In the genomic region with DNA sequence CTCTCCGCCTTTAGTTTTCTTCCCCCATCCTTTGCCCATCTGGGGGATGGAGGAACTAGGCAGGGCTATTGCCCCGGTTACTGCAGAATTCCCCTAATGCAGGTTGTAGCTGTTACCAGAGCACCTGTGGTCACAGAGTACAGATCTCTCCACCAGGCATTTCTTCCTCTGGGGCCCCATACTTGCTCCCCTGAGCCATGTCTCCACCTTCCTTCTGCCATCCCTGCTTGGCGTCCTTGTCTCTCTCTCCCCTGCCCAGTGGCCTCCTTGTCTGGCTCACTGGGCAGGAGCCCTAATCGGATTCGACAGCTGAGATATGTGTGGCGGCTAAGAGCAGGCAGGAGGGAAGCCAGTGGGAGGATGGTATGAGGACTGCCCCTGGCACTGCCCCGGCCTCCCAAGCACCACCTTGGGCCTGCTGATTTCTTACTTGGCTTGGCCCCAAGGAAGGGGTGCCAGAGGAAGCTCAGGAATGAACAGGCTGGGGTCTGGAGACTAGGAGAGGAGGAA, we compare ENCODE assay signal across 11 cellular contexts. TPM values are rescaled to one million over a fixed set of nuclear protein-coding genes. Genes with fewer than 3 reads are reported as not detected.
DNase-seq lines count a peak whose midpoint lies in the region; ATAC-seq, FAIRE-seq and TF ChIP-seq lines count a peak whose summit lies in the region.
"Had no signal": no experiment of that assay in that cellular context is flagged by ENCODE, and none has a peak within 500 bp of the region (broad histone marks: within the 10 kb centered on the region; RNA-seq: fewer than 3 reads in every experiment).

No MANE protein-coding gene starts in this region.

- intact Hi-C loops in activated B cell treated with CpG ODN at 0.5 μM for 24 hours (cut with micrococcal nuclease): no loop called here

- no peaks in the 10 kb centered on the region for H3K9me3 ChIP-seq in right atrium auricular region

- H3K27ac Mint-ChIP-seq in activated B cell treated with CpG ODN at 0.5 μM for 24 hours (no peak overlapping the region), T-cell (no peak overlapping the region)

- FAIRE-seq in H54 (lab: Jason Lieb, UNC): no peak

- H3K27me3 Mint-ChIP-seq in activated B cell treated with CpG ODN at 0.5 μM for 24 hours (no peaks in the 10 kb centered on the region), T-cell (no peaks in the 10 kb centered on the region)

- TF ChIP-seq CTCF in GM20000 (IDR thresholded peaks at IDR 0.05; ENCODE audit: extremely low read depth, missing control alignments): no peak
- TF ChIP-seq CTCF in activated B cell treated with CpG ODN at 0.5 μM for 24 hours (IDR thresholded peaks at IDR 0.05): no peak
- no peak for TF ChIP-seq CTCF in right atrium auricular region (IDR thresholded peaks at IDR 0.05)

- peak; percentile 47 for DNase-seq in GM20000 (ENCODE audit: low spot score)
- no peak for DNase-seq in activated B cell treated with CpG ODN at 0.5 μM for 24 hours
- DNase-seq in right atrium auricular region (ENCODE audit: low spot score): no peak
- no peak for DNase-seq in T-cell
- DNase-seq in NOMO-1 treated with DMSO at 0.1 percent for 48 hours (lab: John Stamatoyannopoulos, UW; ENCODE audit: unreplicated experiment): no peak
- no peak for DNase-seq in H54 (ENCODE audit: insufficient read length, low spot score)
- no peak for DNase-seq in stimulated activated naive CD4-positive, alpha-beta T cell (lab: John Stamatoyannopoulos, UW)
- DNase-seq: activated CD4-positive, CD25-positive, alpha-beta regulatory T cell; DND-41; stimulated activated CD4-positive, alpha-beta T cell treated with anti-CD3 and anti-CD28 coated beads, Interleukin-2, amount 100 ng/mL, for 24 hours had no signal

- no peak overlapping the region for H3K4me3 Mint-ChIP-seq in activated B cell treated with CpG ODN at 0.5 μM for 24 hours
- no peak overlapping the region for H3K4me3 Mint-ChIP-seq in T-cell

- peaks cover 9 to 97% of the 10 kb centered on the region in 2 donors for H3K4me1 ChIP-seq in right atrium auricular region

- H3K27me3 ChIP-seq in right atrium auricular region: no peaks in the 10 kb centered on the region

- H3K27ac ChIP-seq in right atrium auricular region: peak overlapping the region; percentile 96 to 98
- peak overlapping the region in 18 of 21 experiments; percentile 12 to 82 (median 59) for H3K27ac ChIP-seq in skin epidermis

- POLR2A ChIA-PET in activated B cell treated with CpG ODN at 0.5 μM for 24 hours (lab: Charles Lee): interaction anchor here (0.9 to 9.6 kb wide), 5 partner anchors 8 to 93 kb away, joined by 3 to 154 read pairs (median 4); no protein-coding TSS in a partner anchor
- POLR2A ChIA-PET in T-cell (lab: Charles Lee): interaction anchor here in 1 of 2 donors (0.6 kb wide), 1 partner anchor 12 kb away, joined by 3 read pairs; no protein-coding TSS in a partner anchor

- CTCF ChIA-PET in activated B cell treated with CpG ODN at 0.5 μM for 24 hours (lab: Charles Lee) (interaction anchor here (0.6 to 17.3 kb wide), 4 partner anchors 8 to 107 kb away, joined by 3 to 466 read pairs (median 7); a partner anchor contains a TSS), T-cell (lab: Charles Lee) (interaction anchor here (0.5 to 2.6 kb wide), 2 partner anchors 44 to 65 kb away, joined by 3 to 10 read pairs; no protein-coding TSS in a partner anchor)

- no peaks in the 10 kb centered on the region for H3K9me3 Mint-ChIP-seq in activated B cell treated with CpG ODN at 0.5 μM for 24 hours
- H3K9me3 Mint-ChIP-seq in T-cell: no peaks in the 10 kb centered on the region

- H3K36me3 ChIP-seq in right atrium auricular region: no peaks in the 10 kb centered on the region

- H3K36me3 Mint-ChIP-seq in activated B cell treated with CpG ODN at 0.5 μM for 24 hours (ENCODE audit: low read depth) (no peaks in the 10 kb centered on the region), T-cell (no peaks in the 10 kb centered on the region)

- H3K4me1 Mint-ChIP-seq in activated B cell treated with CpG ODN at 0.5 μM for 24 hours (peaks cover 25% of the 10 kb centered on the region), T-cell (peaks cover 25 to 47% (median 46%) of the 10 kb centered on the region in 3 donors)

- ATAC-seq in activated B cell treated with CpG ODN at 0.5 μM for 24 hours (ENCODE audit: low read depth) (peak; percentile 31), T-cell (replicated peaks in 1 of 4) (no peak)

- TF ChIP-seq POLR2A in H54 (IDR thresholded peaks at IDR 0.05; ENCODE audit: low read depth, low read length): no peak

- H3K4me3 ChIP-seq in right atrium auricular region: no peak overlapping the region
- no peak overlapping the region for H3K4me3 ChIP-seq in skin epidermis

RNA-seq across cellular contexts. Expression of a gene that starts 2.0 kb away (rescaled TPM):
- total RNA-seq in activated B cell treated with CpG ODN at 0.5 μM for 24 hours (71.2 and 72.5 TPM in 2 replicates), right atrium auricular region (10 to 100 TPM; 28.5 to 51.7 TPM), T-cell (10 to 100 TPM; 46.8 to 90.7 (median 69.1) TPM)

RNA-seq across cellular contexts. Expression of a gene that starts 23.3 kb away (rescaled TPM):
- total RNA-seq in activated B cell treated with CpG ODN at 0.5 μM for 24 hours: 9.2 and 9.7 TPM in 2 replicates
- total RNA-seq in right atrium auricular region: 1 to 10 TPM in 1 of 2 donors, under 1 TPM in 1; 0.44 to 1.0 TPM
- 1 to 10 TPM; 1.3 to 3.2 (median 2.1) TPM for total RNA-seq in T-cell

RNA-seq across cellular contexts. Expression of a gene that starts 53.6 kb away (rescaled TPM):
- total RNA-seq in activated B cell treated with CpG ODN at 0.5 μM for 24 hours (not detected in 2 replicates), right atrium auricular region (1 to 10 TPM in 1 of 2 donors, not detected in 1; 1.6 TPM), T-cell (not detected)
